ENCODE assay signal across 8 cellular contexts in genomic region chr1:39845569-39846566, GRCh38. TPM values are rescaled to one million over a fixed set of nuclear protein-coding genes. Genes with fewer than 3 reads are reported as not detected.
DNase-seq lines count a peak whose midpoint lies in the region; ATAC-seq and TF ChIP-seq lines count a peak whose summit lies in the region.

No MANE protein-coding gene starts in this region.

- H3K27me3 Mint-ChIP-seq in stimulated activated naive CD8-positive, alpha-beta T cell treated with anti-CD3 and anti-CD28 coated beads, Interleukin-15, amount 100 ng/mL, for 72 hours, result no peaks in the 10 kb centered on the region

- H3K4me1 ChIP-seq in esophagus muscularis mucosa (peaks cover 14 to 25% (median 21%) of the 10 kb centered on the region in 4 donors), neutrophil (ENCODE audit: control insufficient read depth in 1 of 2, insufficient read depth in 1 of 2, low read depth in 1 of 2, low read length in 1 of 2) (peaks cover 5 to 19% of the 10 kb centered on the region in 2 experiments)

- H3K27me3 ChIP-seq in esophagus muscularis mucosa (no peaks in the 10 kb centered on the region), neutrophil (no peaks in the 10 kb centered on the region)

- peak overlapping the region; percentile 3 to 41 (median 20) for H3K27ac ChIP-seq in esophagus muscularis mucosa (replicated peaks in 1 of 4)
- peak overlapping the region; percentile 28 for H3K27ac ChIP-seq in neutrophil

- no peak overlapping the region for H3K4me3 ChIP-seq in esophagus muscularis mucosa
- no peak overlapping the region for H3K4me3 ChIP-seq in neutrophil (ENCODE audit: low read depth in 1 of 2, low read length in 1 of 2)

- peaks cover 16 to 79% (median 54%) of the 10 kb centered on the region in 4 donors for H3K36me3 ChIP-seq in esophagus muscularis mucosa
- no peaks in the 10 kb centered on the region for H3K36me3 ChIP-seq in neutrophil

- peak overlapping the region; percentile 91 to 94 for H3K27ac Mint-ChIP-seq in stimulated activated naive CD8-positive, alpha-beta T cell treated with anti-CD3 and anti-CD28 coated beads, Interleukin-15, amount 100 ng/mL, for 72 hours

- DNase-seq in HS-27A (ENCODE audit: low read depth) (peak; percentile 60), NOMO-1 treated with dmso at 0.1 percent for 144 hours (lab: John Stamatoyannopoulos, UW; ENCODE audit: unreplicated experiment) (peak; percentile 86), activated T-cell treated with anti-CD3 and anti-CD28 coated beads for 1 hour (ENCODE audit: low read depth) (peak; percentile 51), esophagus muscularis mucosa (ENCODE audit: extremely low spot score) (peak; percentile 93)
- peak; percentile 67 to 85 for DNase-seq in stimulated activated naive CD8-positive, alpha-beta T cell treated with anti-CD3 and anti-CD28 coated beads, Interleukin-15, amount 100 ng/mL, for 72 hours

- 14% methylated on average over 6 of the region's 7 CpGs for WGBS in esophagus muscularis mucosa

- peaks cover 63% of the 10 kb centered on the region for H3K4me1 Mint-ChIP-seq in stimulated activated naive CD8-positive, alpha-beta T cell treated with anti-CD3 and anti-CD28 coated beads, Interleukin-15, amount 100 ng/mL, for 72 hours

- H3K9me3 Mint-ChIP-seq in stimulated activated naive CD8-positive, alpha-beta T cell treated with anti-CD3 and anti-CD28 coated beads, Interleukin-15, amount 100 ng/mL, for 72 hours, result no peaks in the 10 kb centered on the region

- no peak for TF ChIP-seq EP300 in esophagus muscularis mucosa (IDR thresholded peaks at IDR 0.05)

- intact Hi-C loops in esophagus muscularis mucosa (cut with DNase I), result no loop called here

- no peak for TF ChIP-seq CTCF in esophagus muscularis mucosa (IDR thresholded peaks at IDR 0.05)
- TF ChIP-seq CTCF in neutrophil (IDR thresholded peaks at IDR 0.05), result no peak

- TF ChIP-seq POLR2A in esophagus muscularis mucosa (IDR thresholded peaks at IDR 0.05; ENCODE audit: low read depth), result no peak

- H3K4me3 Mint-ChIP-seq in stimulated activated naive CD8-positive, alpha-beta T cell treated with anti-CD3 and anti-CD28 coated beads, Interleukin-15, amount 100 ng/mL, for 72 hours, result peak overlapping the region; percentile 60 to 68

- ATAC-seq in GM18868 (IDR thresholded peaks at IDR 0.05; ENCODE audit: unreplicated experiment) (peak; percentile 82), HG02970 (IDR thresholded peaks at IDR 0.05; ENCODE audit: low FRiP score, unreplicated experiment) (no peak)
- ATAC-seq in stimulated activated naive CD8-positive, alpha-beta T cell treated with anti-CD3 and anti-CD28 coated beads, Interleukin-15, amount 100 ng/mL, for 72 hours, result peak; percentile 94

- H3K9me3 ChIP-seq in esophagus muscularis mucosa (no peaks in the 10 kb centered on the region), neutrophil (no peaks in the 10 kb centered on the region)

RNA-seq across cellular contexts. Expression of gene TRIT1, which starts 37.4 kb away (rescaled TPM):
- total RNA-seq in esophagus muscularis mucosa, result 10 to 100 TPM; 13.3 to 24.1 (median 16.5) TPM

RNA-seq across cellular contexts. Expression of gene MYCL, which starts 55.8 kb away (rescaled TPM):
- total RNA-seq in esophagus muscularis mucosa, result under 1 TPM; 0.13 to 0.92 (median 0.66) TPM

RNA-seq across cellular contexts. Expression of gene BMP8B, which starts 57.2 kb away (rescaled TPM):
- 1 to 10 TPM in 3 of 4 donors, under 1 TPM in 1; 0.83 to 4.6 (median 2.3) TPM for total RNA-seq in esophagus muscularis mucosa
